Comparison of ENCODE assay signal across 1 cellular context in genomic region chr10:60894816-60895215, GRCh38.
TF ChIP-seq lines count a peak whose summit lies in the region.

No MANE protein-coding gene starts in this region.

TF ChIP-seq in SK-N-SH, 30 proteins besides CTCF, POLR2A, EP300 and RAD21:
- TF ChIP-seq, protein P1, sequence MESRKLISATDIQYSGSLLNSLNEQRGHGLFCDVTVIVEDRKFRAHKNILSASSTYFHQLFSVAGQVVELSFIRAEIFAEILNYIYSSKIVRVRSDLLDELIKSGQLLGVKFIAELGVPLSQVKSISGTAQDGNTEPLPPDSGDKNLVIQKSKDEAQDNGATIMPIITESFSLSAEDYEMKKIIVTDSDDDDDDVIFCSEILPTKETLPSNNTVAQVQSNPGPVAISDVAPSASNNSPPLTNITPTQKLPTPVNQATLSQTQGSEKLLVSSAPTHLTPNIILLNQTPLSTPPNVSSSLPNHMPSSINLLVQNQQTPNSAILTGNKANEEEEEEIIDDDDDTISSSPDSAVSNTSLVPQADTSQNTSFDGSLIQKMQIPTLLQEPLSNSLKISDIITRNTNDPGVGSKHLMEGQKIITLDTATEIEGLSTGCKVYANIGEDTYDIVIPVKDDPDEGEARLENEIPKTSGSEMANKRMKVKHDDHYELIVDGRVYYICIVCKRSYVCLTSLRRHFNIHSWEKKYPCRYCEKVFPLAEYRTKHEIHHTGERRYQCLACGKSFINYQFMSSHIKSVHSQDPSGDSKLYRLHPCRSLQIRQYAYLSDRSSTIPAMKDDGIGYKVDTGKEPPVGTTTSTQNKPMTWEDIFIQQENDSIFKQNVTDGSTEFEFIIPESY (IDR thresholded peaks at IDR 0.05; ENCODE audit: borderline replicate concordance, low read depth), result no peak
- TF ChIP-seq FOSL2 (IDR thresholded peaks at IDR 0.05; ENCODE audit: borderline replicate concordance, low read depth) (no peak), TCF12 (IDR thresholded peaks at IDR 0.05) (no peak), GABPA (IDR thresholded peaks at IDR 0.05; ENCODE audit: low read depth) (no peak), FOXJ3 (CRISPR knock-in tag; IDR thresholded peaks at IDR 0.05) (no peak), GATA2 (CRISPR knock-in tag; IDR thresholded peaks at IDR 0.05) (no peak), RXRA (IDR thresholded peaks at IDR 0.05; ENCODE audit: borderline replicate concordance, low read depth) (no peak), SIN3A (IDR thresholded peaks at IDR 0.05; ENCODE audit: borderline replicate concordance, low read depth, low read length) (no peak), MXI1 (IDR thresholded peaks at IDR 0.05; ENCODE audit: low read depth, low read length) (no peak), EZH2phosphoT487 (IDR thresholded peaks at IDR 0.05; ENCODE audit: borderline replicate concordance, low read depth) (no peak), USF1 (IDR thresholded peaks at IDR 0.05; ENCODE audit: borderline replicate concordance, low read depth) (no peak), POLR2AphosphoS5 (IDR thresholded peaks at IDR 0.05; ENCODE audit: low read depth, low read length) (no peak), RCOR1 (IDR thresholded peaks at IDR 0.05; ENCODE audit: low read length) (no peak), MEF2A (IDR thresholded peaks at IDR 0.05; ENCODE audit: borderline replicate concordance, low read depth) (no peak), ELF1 (IDR thresholded peaks at IDR 0.05) (no peak), TAF1 (IDR thresholded peaks at IDR 0.05; ENCODE audit: borderline replicate concordance, low read depth, low read length) (no peak), RFX5 (IDR thresholded peaks at IDR 0.05; ENCODE audit: low read length) (no peak), NFIC (IDR thresholded peaks at IDR 0.05; ENCODE audit: borderline replicate concordance) (no peak), CHD2 (IDR thresholded peaks at IDR 0.05; ENCODE audit: low read length, partially characterized antibody) (no peak)
- TF ChIP-seq, protein P2, sequence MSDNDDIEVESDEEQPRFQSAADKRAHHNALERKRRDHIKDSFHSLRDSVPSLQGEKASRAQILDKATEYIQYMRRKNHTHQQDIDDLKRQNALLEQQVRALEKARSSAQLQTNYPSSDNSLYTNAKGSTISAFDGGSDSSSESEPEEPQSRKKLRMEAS (IDR thresholded peaks at IDR 0.05; ENCODE audit: low read depth), result no peak
